8 cellular contexts compared by ENCODE assay signal in genomic region chr17:70144260-70144846, GRCh38. TPM values are rescaled to one million over a fixed set of nuclear protein-coding genes. Genes with fewer than 3 reads are reported as not detected.
DNase-seq lines count a peak whose midpoint lies in the region; ATAC-seq, FAIRE-seq and TF ChIP-seq lines count a peak whose summit lies in the region.

No MANE protein-coding gene starts in this region.

- no peak for TF ChIP-seq POLR2A in HepG2 (IDR thresholded peaks at IDR 0.05; ENCODE audit: insufficient read depth in 1 of 2, low read depth in 2 of 2, low read length in 2 of 2)

- BruUV-seq in HepG2 (replicated peaks; lab: Mats Ljungman, UMichigan) = no TSS peak

- no peak for TF ChIP-seq EP300 in HepG2 (IDR thresholded peaks at IDR 0.05; ENCODE audit: low read depth in 2 of 2, low read length in 2 of 2)
- no peak for TF ChIP-seq EP300 in HepG2 (CRISPR knock-in tag; IDR thresholded peaks at IDR 0.05; ENCODE audit: borderline replicate concordance)

- no peaks in the 10 kb centered on the region for H3K9me3 ChIP-seq in HepG2 (ENCODE audit: low read length)

- FAIRE-seq in HepG2 (lab: Jason Lieb, UNC) = peak; percentile 66

- no peaks in the 10 kb centered on the region for H3K36me3 Mint-ChIP-seq in activated CD8-positive, alpha-beta memory T cell treated with anti-CD3 and anti-CD28 coated beads, Interleukin-2, amount 10 ng/mL, durations not matched to agents 7 days and 5 days

- POLR2A ChIA-PET in HepG2 (lab: Yijun Ruan, JAX) = no interaction called here

- no peaks in the 10 kb centered on the region; a peak in 1 of 5 replicates for H3K27me3 ChIP-seq in HepG2 (ENCODE audit: control insufficient read depth in 1 of 2, insufficient read depth in 2 of 2, low read length in 2 of 2)

- WGBS in HepG2 (ENCODE audit: low lambda C conversion rate) = 16% methylated on average over 6 of the region's 6 CpGs

- H3K27me3 Mint-ChIP-seq in activated CD8-positive, alpha-beta memory T cell treated with anti-CD3 and anti-CD28 coated beads, Interleukin-2, amount 10 ng/mL, durations not matched to agents 7 days and 5 days = peaks cover 18% of the 10 kb centered on the region

- no peak overlapping the region for H3K9ac ChIP-seq in HepG2 (ENCODE audit: insufficient read depth, low read depth, low read length)

- H3K9me3 Mint-ChIP-seq in activated CD8-positive, alpha-beta memory T cell treated with anti-CD3 and anti-CD28 coated beads, Interleukin-2, amount 10 ng/mL, durations not matched to agents 7 days and 5 days (ENCODE audit: low read depth) = no peaks in the 10 kb centered on the region

- no peaks in the 10 kb centered on the region for H3K79me2 ChIP-seq in HepG2 (ENCODE audit: insufficient read depth, low read length)

- no peak overlapping the region for H2AFZ ChIP-seq in HepG2 (ENCODE audit: low read length)

- no peak overlapping the region for H3K4me3 ChIP-seq in HepG2 (replicated peaks in 1 of 3; ENCODE audit: insufficient read depth in 1 of 3, low read depth in 2 of 3, low read length in 3 of 3)

- CTCF ChIA-PET in HepG2 (lab: Yijun Ruan, JAX; ENCODE audit: low intra/inter-chr PET ratio, low total read pairs) = interaction anchor here (1.6 to 2.6 kb wide), 2 partner anchors 575 to 618 kb away, joined by 14 to 31 read pairs; no protein-coding TSS in a partner anchor
- CTCF ChIA-PET in activated CD8-positive, alpha-beta memory T cell treated with anti-CD3 and anti-CD28 coated beads, Interleukin-2, amount 10 ng/mL, durations not matched to agents 7 days and 5 days (lab: Charles Lee) = interaction anchor here (1.0 to 1.4 kb wide), 3 partner anchors 535 to 574 kb away, joined by 3 to 5 read pairs (median 4); no protein-coding TSS in a partner anchor

- H3K27ac ChIP-seq in HepG2 (ENCODE audit: extremely low read length, insufficient read depth, low read length) = no peak overlapping the region

- H3K4me2 ChIP-seq in HepG2 (ENCODE audit: low read depth, low read length) = no peak overlapping the region

- in situ Hi-C loops in HepG2 (cut with HindIII; ENCODE audit: extremely low pct_ligation_motif_present, low pct_unique_long_range_greater_than_20kb) = no loop called here

- H3K4me1 Mint-ChIP-seq in activated CD8-positive, alpha-beta memory T cell treated with anti-CD3 and anti-CD28 coated beads, Interleukin-2, amount 10 ng/mL, durations not matched to agents 7 days and 5 days = no peaks in the 10 kb centered on the region

- H3K27ac Mint-ChIP-seq in activated CD8-positive, alpha-beta memory T cell treated with anti-CD3 and anti-CD28 coated beads, Interleukin-2, amount 10 ng/mL, durations not matched to agents 7 days and 5 days = no peak overlapping the region

- no peaks in the 10 kb centered on the region for H3K4me1 ChIP-seq in HepG2 (ENCODE audit: insufficient read depth, low read length)

- ATAC-seq in HepG2 (no peak), HG03039 (IDR thresholded peaks at IDR 0.05; ENCODE audit: unreplicated experiment) (no peak)
- ATAC-seq in activated CD8-positive, alpha-beta memory T cell treated with anti-CD3 and anti-CD28 coated beads, Interleukin-2, amount 10 ng/mL, durations not matched to agents 7 days and 5 days = no peak

- DNase-seq in Ammon's horn (ENCODE audit: low spot score) (peak; percentile 73), H4 (ENCODE audit: low spot score) (peak; percentile 43), amniotic epithelial cell (ENCODE audit: low read depth) (peak; percentile 35), HepG2 (ENCODE audit: low spot score) (peak; percentile 15), HuH-7.5 (ENCODE audit: low spot score) (no peak)
- DNase-seq in activated CD8-positive, alpha-beta memory T cell treated with anti-CD3 and anti-CD28 coated beads, Interleukin-2, amount 10 ng/mL, durations not matched to agents 7 days and 5 days = no peak
- DNase-seq in activated CD8-positive, alpha-beta memory T cell treated with anti-CD3 and anti-CD28 coated beads, Interleukin-2, amount 50 U/mL, for 4 hours = no peak

- H4K20me1 ChIP-seq in HepG2 (ENCODE audit: insufficient read depth, low read length) = no peaks in the 10 kb centered on the region

- H3K36me3 ChIP-seq in HepG2 (replicated peaks in 1 of 2; ENCODE audit: control insufficient read depth in 1 of 2, insufficient read depth in 2 of 2, low read length in 2 of 2) = no peaks in the 10 kb centered on the region

- intact Hi-C loops in HepG2 (cut with micrococcal nuclease; ENCODE audit: unreplicated experiment) = loop anchor here (1.0 kb wide), 3 partner anchors 537 to 618 kb away; no protein-coding TSS in a partner anchor

- peak; percentile 64 for TF ChIP-seq CTCF in HepG2 (CRISPR knock-in tag; IDR thresholded peaks at IDR 0.05)

- TF ChIP-seq RAD21 in HepG2 (CRISPR knock-in tag; IDR thresholded peaks at IDR 0.05) = no peak

- H3K4me3 Mint-ChIP-seq in activated CD8-positive, alpha-beta memory T cell treated with anti-CD3 and anti-CD28 coated beads, Interleukin-2, amount 10 ng/mL, durations not matched to agents 7 days and 5 days = no peak overlapping the region

TF ChIP-seq in HepG2, 621 proteins besides CTCF, POLR2A, EP300 and RAD21 (continues in another document):
- TF ChIP-seq SMC3 (IDR thresholded peaks at IDR 0.05; ENCODE audit: low read length) = peak; percentile 73
- peak; percentile 50 for TF ChIP-seq STAG1 (CRISPR knock-in tag; IDR thresholded peaks at IDR 0.05)
- TF ChIP-seq RAD51 (IDR thresholded peaks at IDR 0.05; ENCODE audit: borderline replicate concordance) = no peak
- TF ChIP-seq ZNF431 (CRISPR knock-in tag; IDR thresholded peaks at IDR 0.05; ENCODE audit: borderline replicate concordance, low read depth) = no peak
- no peak for TF ChIP-seq PRPF4 (IDR thresholded peaks at IDR 0.05; ENCODE audit: low read depth, low read length, poor library complexity, severe bottlenecking)
- no peak for TF ChIP-seq SCMH1 (CRISPR knock-in tag; IDR thresholded peaks at IDR 0.05; ENCODE audit: borderline replicate concordance)
- TF ChIP-seq ZMAT5 (CRISPR knock-in tag; IDR thresholded peaks at IDR 0.05; ENCODE audit: borderline replicate concordance, low read depth) = no peak
- no peak for TF ChIP-seq RXRA (CRISPR knock-in tag; IDR thresholded peaks at IDR 0.05)
- no peak for TF ChIP-seq PRDM10 (CRISPR knock-in tag; IDR thresholded peaks at IDR 0.05; ENCODE audit: low read depth)
- no peak for TF ChIP-seq REXO4 (CRISPR knock-in tag; IDR thresholded peaks at IDR 0.05; ENCODE audit: borderline replicate concordance)
- no peak for TF ChIP-seq ZNF761 (CRISPR knock-in tag; conservative IDR thresholded peaks at IDR 0.05)

RNA-seq across cellular contexts. Expression of gene KCNJ2, which starts 25.0 kb away (rescaled TPM):
- 0.12 TPM in 1 of 2 replicates, not detected in the other for total RNA-seq in H4 (2014; rRNA removed; shearing (Covaris generic))
- total RNA-seq in HepG2 (2016; rRNA removed; fragmentation: Illumina TruSeq; extraction: Trizol) = not detected in 2 replicates
- total RNA-seq in HepG2 (2016; cell fraction: cytosol; rRNA removed; fragmentation: Illumina TruSeq; extraction: Trizol; ENCODE audit: low read depth) = not detected in 2 replicates
- not detected in 2 replicates for total RNA-seq in HepG2 (2016; cell fraction: insoluble cytoplasmic fraction; rRNA removed; fragmentation: Illumina TruSeq; extraction: Trizol)
- total RNA-seq in HepG2 (2016; cell fraction: membrane; rRNA removed; fragmentation: Illumina TruSeq; extraction: Trizol) = not detected in 2 replicates
- total RNA-seq in HepG2 (2016; cell fraction: nucleus; rRNA removed; fragmentation: Illumina TruSeq; extraction: Trizol) = not detected in 2 replicates
- polyA plus RNA-seq in HepG2 (2011; rRNA removed) = not detected in 2 replicates
- not detected in 2 replicates for polyA plus RNA-seq in HepG2 (2011; cell fraction: cytosol; rRNA removed)
- not detected in 2 replicates for polyA plus RNA-seq in HepG2 (2011; cell fraction: nucleus; rRNA removed)
- not detected in 2 replicates for polyA plus RNA-seq in HepG2 (2012)
- not detected in 2 replicates for polyA plus RNA-seq in HepG2 (2016; cell fraction: cytosol; fragmentation: Illumina TruSeq; extraction: Trizol; ENCODE audit: low read depth)
- not detected in 2 replicates for polyA plus RNA-seq in HepG2 (2016; cell fraction: insoluble cytoplasmic fraction; fragmentation: Illumina TruSeq; extraction: Trizol; ENCODE audit: low read depth)
- polyA plus RNA-seq in HepG2 (2016; cell fraction: membrane; fragmentation: Illumina TruSeq; extraction: Trizol; ENCODE audit: low read depth) = not detected in 2 replicates
- not detected in 2 replicates for polyA plus RNA-seq in HepG2 (2016; cell fraction: nucleus; fragmentation: Illumina TruSeq; extraction: Trizol; ENCODE audit: insufficient read depth, low read depth)
- 1.2 TPM in 1 of 2 replicates, not detected in the other for polyA minus RNA-seq in HepG2 (2011; rRNA and poly(A)+ RNA removed; ENCODE audit: low replicate concordance)
- not detected in 2 replicates for polyA minus RNA-seq in HepG2 (2011; cell fraction: cytosol; rRNA and poly(A)+ RNA removed)
- polyA minus RNA-seq in HepG2 (2011; cell fraction: nucleus; rRNA and poly(A)+ RNA removed) = not detected in 2 replicates
- total RNA-seq in activated CD8-positive, alpha-beta memory T cell treated with anti-CD3 and anti-CD28 coated beads, Interleukin-2, amount 10 ng/mL, durations not matched to agents 7 days and 5 days = not detected

Comparison
In these comparisons a context has a peak if more than half of its experiments do, and no peak if none do; other contexts are left out.
1. DNase-seq: peak in Ammon's horn (single experiment), H4 (single experiment), amniotic epithelial cell (single experiment) and HepG2 (single experiment); none in activated CD8-positive, alpha-beta memory T cell treated with anti-CD3 and anti-CD28 coated beads, Interleukin-2, amount 10 ng/mL, durations not matched to agents 7 days and 5 days (single experiment), HuH-7.5 (single experiment) and activated CD8-positive, alpha-beta memory T cell treated with anti-CD3 and anti-CD28 coated beads, Interleukin-2, amount 50 U/mL, for 4 hours (single experiment).